8 cellular contexts compared by ENCODE assay signal in genomic region chr2:23926289-23926749, GRCh38. TPM values are rescaled to one million over a fixed set of nuclear protein-coding genes. Genes with fewer than 3 reads are reported as not detected.
DNase-seq lines count a peak whose midpoint lies in the region; ATAC-seq, FAIRE-seq and TF ChIP-seq lines count a peak whose summit lies in the region.

No MANE protein-coding gene starts in this region.

- peak overlapping the region; percentile 92 for H3K27ac ChIP-seq in astrocyte (ENCODE audit: low read depth, low read length)
- H3K27ac ChIP-seq in smooth muscle cell (ENCODE audit: low read depth): peak overlapping the region; percentile 99

- peaks cover 15% of the 10 kb centered on the region for H3F3A ChIP-seq in smooth muscle cell (ENCODE audit: low read depth)

- peaks cover 42% of the 10 kb centered on the region for H3K4me1 Mint-ChIP-seq in activated CD4-positive, alpha-beta T cell treated with anti-CD3 and anti-CD28 coated beads for 36 hours
- H3K4me1 Mint-ChIP-seq in astrocyte (ENCODE audit: low read depth, unreplicated experiment): peaks cover 2% of the 10 kb centered on the region

- H3K4me1 ChIP-seq in astrocyte (ENCODE audit: insufficient read depth, low read length) (peaks cover 8% of the 10 kb centered on the region), smooth muscle cell (ENCODE audit: low read depth) (peaks cover 22% of the 10 kb centered on the region)

- FAIRE-seq in astrocyte (lab: Jason Lieb, UNC): no peak

- H3K36me3 Mint-ChIP-seq in activated CD4-positive, alpha-beta T cell treated with anti-CD3 and anti-CD28 coated beads for 36 hours (ENCODE audit: low read depth): no peaks in the 10 kb centered on the region
- no peaks in the 10 kb centered on the region for H3K36me3 Mint-ChIP-seq in astrocyte (ENCODE audit: low read depth, unreplicated experiment)

- H3K4me2 ChIP-seq in astrocyte (ENCODE audit: low read length) (peak overlapping the region; percentile 90), smooth muscle cell (peak overlapping the region; percentile 98)

- H3K27me3 ChIP-seq in astrocyte (ENCODE audit: insufficient read depth, low read length): no peaks in the 10 kb centered on the region
- no peaks in the 10 kb centered on the region for H3K27me3 ChIP-seq in smooth muscle cell (ENCODE audit: low read depth)

- ATAC-seq in activated CD4-positive, alpha-beta T cell treated with anti-CD3 and anti-CD28 coated beads for 36 hours: peak; percentile 10
- ATAC-seq in HG02943 (IDR thresholded peaks at IDR 0.05; ENCODE audit: low read depth, unreplicated experiment): peak; percentile 32

- intact Hi-C loops in activated CD4-positive, alpha-beta T cell treated with anti-CD3 and anti-CD28 coated beads for 36 hours (cut with DNase I, micrococcal nuclease): loop anchor here (1.0 to 10.0 kb wide), 10 partner anchors 34 to 1118 kb away; partner anchors contain the start of genes CENPO (in 1 of the 2), EFR3B (in 1 of the 2), KLHL29 (in 1 of the 2) and NCOA1 (in 1 of the 2)

- H3K4me3 Mint-ChIP-seq in activated CD4-positive, alpha-beta T cell treated with anti-CD3 and anti-CD28 coated beads for 36 hours: peak overlapping the region; percentile 80
- peak overlapping the region; percentile 98 for H3K4me3 Mint-ChIP-seq in astrocyte (ENCODE audit: unreplicated experiment)

- H3K4me3 ChIP-seq in astrocyte (ENCODE audit: insufficient read depth, low read depth, low read length) (peak overlapping the region; percentile 94), smooth muscle cell (peak overlapping the region; percentile 96)

- no peaks in the 10 kb centered on the region for H3K27me3 Mint-ChIP-seq in activated CD4-positive, alpha-beta T cell treated with anti-CD3 and anti-CD28 coated beads for 36 hours
- no peaks in the 10 kb centered on the region for H3K27me3 Mint-ChIP-seq in astrocyte (ENCODE audit: low read depth, unreplicated experiment)

- TF ChIP-seq CTCF in astrocyte (IDR thresholded peaks at IDR 0.05; ENCODE audit: insufficient read depth, low read depth, low read length) (no peak), smooth muscle cell (IDR thresholded peaks at IDR 0.05; ENCODE audit: borderline replicate concordance, insufficient read depth, poor library complexity, severe bottlenecking) (no peak)

- POLR2A ChIA-PET in activated CD4-positive, alpha-beta T cell treated with anti-CD3 and anti-CD28 coated beads for 36 hours (lab: Charles Lee): interaction anchor here (0.8 to 3.6 kb wide), 11 partner anchors 14 to 198 kb away, joined by 3 to 44 read pairs (median 5); partner anchors contain the start of genes SF3B6, UBXN2A and WDCP

- H3K9me3 ChIP-seq in astrocyte (ENCODE audit: insufficient read depth, low read depth, low read length) (no peaks in the 10 kb centered on the region), smooth muscle cell (replicated peaks; ENCODE audit: low read depth) (no peaks in the 10 kb centered on the region)

- H3K79me2 ChIP-seq in astrocyte (ENCODE audit: insufficient read depth, low read length): peaks cover 61% of the 10 kb centered on the region
- H3K79me2 ChIP-seq in smooth muscle cell (ENCODE audit: low read depth): peaks cover 71% of the 10 kb centered on the region

- CTCF ChIA-PET in activated CD4-positive, alpha-beta T cell treated with anti-CD3 and anti-CD28 coated beads for 36 hours (lab: Charles Lee): interaction anchor here (0.6 to 4.6 kb wide), 27 partner anchors 8 to 940 kb away, joined by 3 to 61 read pairs (median 5); partner anchors contain the start of genes SF3B6, TP53I3, UBXN2A and WDCP

- H3K36me3 ChIP-seq in astrocyte (ENCODE audit: insufficient read depth, low read length) (no peaks in the 10 kb centered on the region), smooth muscle cell (ENCODE audit: low read depth) (no peaks in the 10 kb centered on the region)

- WGBS in smooth muscle cell (ENCODE audit: low lambda C conversion rate): 2% methylated on average over 37 of the region's 39 CpGs

- H3K9ac ChIP-seq in astrocyte (ENCODE audit: low read length): peak overlapping the region; percentile 92
- H3K9ac ChIP-seq in smooth muscle cell (ENCODE audit: low read depth): peak overlapping the region; percentile 98

- DNase-seq in activated CD4-positive, alpha-beta T cell treated with anti-CD3 and anti-CD28 coated beads for 36 hours: peak; percentile 56
- no peak for DNase-seq in activated CD4-positive, alpha-beta T cell treated with anti-CD3 and anti-CD28 coated beads for 1 hour
- DNase-seq in RKO (ENCODE audit: low spot score) (peak; percentile 38), astrocyte (ENCODE audit: low read depth) (no peak), iPS-NIHi11 (ENCODE audit: low spot score) (peak; percentile 57), smooth muscle cell (lab: John Stamatoyannopoulos, UW; ENCODE audit: unreplicated experiment) (no peak), NCI-H226 (no peak)

- H2AFZ ChIP-seq in astrocyte (ENCODE audit: low read depth, low read length) (peak overlapping the region; percentile 90), smooth muscle cell (ENCODE audit: low read depth) (peak overlapping the region; percentile 99)

- no peaks in the 10 kb centered on the region for H3K9me3 Mint-ChIP-seq in activated CD4-positive, alpha-beta T cell treated with anti-CD3 and anti-CD28 coated beads for 36 hours (ENCODE audit: low read depth)
- H3K9me3 Mint-ChIP-seq in astrocyte (ENCODE audit: unreplicated experiment): no peaks in the 10 kb centered on the region

- peak overlapping the region; percentile 100 for H3K27ac Mint-ChIP-seq in activated CD4-positive, alpha-beta T cell treated with anti-CD3 and anti-CD28 coated beads for 36 hours
- peak overlapping the region; percentile 97 for H3K27ac Mint-ChIP-seq in astrocyte (ENCODE audit: unreplicated experiment)

- H4K20me1 ChIP-seq in astrocyte (ENCODE audit: insufficient read depth, low read length) (peaks cover 36% of the 10 kb centered on the region), smooth muscle cell (ENCODE audit: low read depth) (peaks cover 44% of the 10 kb centered on the region)

RNA-seq across cellular contexts. Expression of gene ATAD2B, which starts 0.6 kb away (rescaled TPM):
- total RNA-seq in activated CD4-positive, alpha-beta T cell treated with anti-CD3 and anti-CD28 coated beads for 36 hours: 10 to 100 TPM; 10.9 to 12.7 TPM
- total RNA-seq in astrocyte: 10.7 and 12.2 TPM in 2 replicates
- 17.5 and 19.1 TPM in 2 replicates for total RNA-seq in smooth muscle cell
- polyA plus RNA-seq in smooth muscle cell: 6.2 and 8.3 TPM in 2 replicates

RNA-seq across cellular contexts. Expression of gene UBXN2A, which starts 13.9 kb away (rescaled TPM):
- total RNA-seq in activated CD4-positive, alpha-beta T cell treated with anti-CD3 and anti-CD28 coated beads for 36 hours: 10 to 100 TPM in 1 of 2 experiments, 1 to 10 TPM in 1; 9.1 to 10.5 TPM
- 19.9 and 22.2 TPM in 2 replicates for total RNA-seq in astrocyte
- 21.6 and 26.0 TPM in 2 replicates for total RNA-seq in smooth muscle cell
- 15.5 and 19.1 TPM in 2 replicates for polyA plus RNA-seq in smooth muscle cell

Comparison
In these comparisons a context has a peak if more than half of its experiments do, and no peak if none do; other contexts are left out.
1. DNase-seq: peak in activated CD4-positive, alpha-beta T cell treated with anti-CD3 and anti-CD28 coated beads for 36 hours (single experiment), RKO (single experiment) and iPS-NIHi11 (single experiment); none in activated CD4-positive, alpha-beta T cell treated with anti-CD3 and anti-CD28 coated beads for 1 hour (single experiment), astrocyte (single experiment), smooth muscle cell (single experiment) and NCI-H226 (single experiment).